In the genomic region with DNA sequence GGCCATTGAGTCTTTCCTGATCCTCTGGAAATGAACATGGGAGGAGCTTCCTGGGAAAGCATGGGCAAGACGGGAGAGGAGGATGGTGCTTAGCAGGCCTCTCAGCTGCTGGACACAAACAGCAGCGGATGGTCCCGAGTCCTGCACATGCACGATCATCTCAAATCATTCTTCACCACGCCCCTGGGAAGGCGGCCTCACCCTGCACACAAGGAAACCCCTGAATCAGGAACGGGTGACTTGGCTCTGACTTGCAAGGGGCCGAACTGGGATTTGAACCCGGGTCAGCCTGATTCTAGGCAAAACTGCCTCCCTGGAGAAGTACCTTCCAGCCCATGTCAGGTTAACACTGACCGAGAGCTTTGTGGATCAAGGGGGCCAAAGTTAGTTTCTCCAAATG, we compare ENCODE assay signal across 5 cellular contexts.
"Had no signal": no experiment of that assay in that cellular context is flagged by ENCODE, and none has a peak within 500 bp of the region (broad histone marks: within the 10 kb centered on the region; RNA-seq: fewer than 3 reads in every experiment).

No MANE protein-coding gene starts in this region.

- H3K27ac Mint-ChIP-seq: GM23338, H9 had no signal

- H3K36me3 Mint-ChIP-seq: IgD-negative memory B cell had no signal

- H3K4me3 Mint-ChIP-seq: GM23338, H9, IgD-negative memory B cell had no signal

- ATAC-seq: GM23338, HepG2 had no signal

- DNase-seq: H9, HCEC 1CT had no signal
